ENCODE assay signal across 13 cellular contexts in the genomic region with DNA sequence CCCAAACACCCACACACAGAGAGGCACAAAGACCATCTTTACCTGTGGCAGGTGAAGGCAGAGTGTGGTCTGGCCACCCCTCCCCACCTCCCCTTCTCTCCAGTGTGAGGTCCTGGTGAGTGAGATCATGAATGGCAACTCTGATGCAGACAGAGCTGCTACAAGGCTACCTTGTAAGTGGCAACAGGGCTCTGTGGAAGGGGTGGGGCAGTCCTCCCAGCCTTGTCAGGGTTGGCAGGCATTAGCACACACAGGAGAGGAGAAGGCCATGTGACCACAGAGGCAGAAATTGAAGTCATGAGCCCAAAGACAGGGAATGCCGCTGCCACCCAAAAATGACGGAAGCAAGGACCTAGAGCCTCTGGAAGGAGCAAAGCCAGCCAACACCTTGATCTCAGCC. TPM values are rescaled to one million over a fixed set of nuclear protein-coding genes. Genes with fewer than 3 reads are reported as not detected.
A peak's percentile ranks its signal among the peaks of the same experiment; 100 is the strongest.
DNase-seq lines count a peak whose midpoint lies in the region; ATAC-seq and TF ChIP-seq lines count a peak whose summit lies in the region.
"Had no signal": no experiment of that assay in that cellular context is flagged by ENCODE, and none has a peak within 500 bp of the region (broad histone marks: within the 10 kb centered on the region; RNA-seq: fewer than 3 reads in every experiment).

No MANE protein-coding gene starts in this region.

- peak overlapping the region; percentile 68 for H3K27ac ChIP-seq in brain microvascular endothelial cell
- H3K27ac ChIP-seq in mesenchymal stem cell (ENCODE audit: low read length, poor library complexity, severe bottlenecking), result peak overlapping the region; percentile 58
- H3K27ac ChIP-seq in upper lobe of right lung, result peak overlapping the region; percentile 36
- H3K27ac ChIP-seq: 22Rv1 had no signal

- no peak overlapping the region for H3K4me2 ChIP-seq in mesenchymal stem cell (ENCODE audit: low read length, poor library complexity, severe bottlenecking)

- H4K8ac ChIP-seq in mesenchymal stem cell (ENCODE audit: low read length), result peak overlapping the region; percentile 4

- peak overlapping the region; percentile 30 for H2BK15ac ChIP-seq in mesenchymal stem cell (ENCODE audit: low read depth, poor library complexity, severe bottlenecking)

- in situ Hi-C loops in brain microvascular endothelial cell (cut with HindIII; ENCODE audit: low pct_ligation_motif_present, low sequenced_read_pairs), result no loop called here

- H2BK12ac ChIP-seq in mesenchymal stem cell (ENCODE audit: low read length in 2 of 2), result peak overlapping the region; percentile 11 to 95

- no peak overlapping the region for H2BK120ac ChIP-seq in mesenchymal stem cell (ENCODE audit: low read depth, low read length)

- H3K4me1 ChIP-seq in mesenchymal stem cell (ENCODE audit: control insufficient read depth, insufficient read depth, low read depth, low read length) (peaks cover 24% of the 10 kb centered on the region), upper lobe of right lung (peaks cover 23% of the 10 kb centered on the region)

- no peak overlapping the region for H2BK5ac ChIP-seq in mesenchymal stem cell (ENCODE audit: low read depth, low read length, poor library complexity, severe bottlenecking)

- DNase-seq in NCI-H187 (lab: John Stamatoyannopoulos, UW) (peak; percentile 40 to 51), NCI-H187 treated with DMSO at 0.1 percent for 48 hours (lab: John Stamatoyannopoulos, UW) (no peak), brain microvascular endothelial cell (no peak), mesenchymal stem cell (no peak), upper lobe of right lung (no peak), AG08396 (ENCODE audit: low spot score) (no peak), GM19238 (ENCODE audit: insufficient read length, low spot score) (no peak)
- no peak for DNase-seq in stimulated activated CD8-positive, alpha-beta memory T cell treated with anti-CD3 and anti-CD28 coated beads, Interleukin-4, amount 100 ng/mL, for 48 hours
- DNase-seq: hippocampal formation; NK-92 treated with Interleukin-12 subunit alpha and Interleukin-12 subunit beta, amount 100 ng/mL, for 24 hours; T-helper 9 cell had no signal

- H3K79me1 ChIP-seq in mesenchymal stem cell (replicated peaks; ENCODE audit: low read length, poor library complexity, severe bottlenecking), result no peaks in the 10 kb centered on the region

- H3K9ac ChIP-seq in mesenchymal stem cell (ENCODE audit: low read length), result no peak overlapping the region

- intact Hi-C loops in upper lobe of right lung (cut with DNase I), result no loop called here

- H4K91ac ChIP-seq in mesenchymal stem cell (ENCODE audit: low read length), result peak overlapping the region; percentile 81

- H3K9me3 ChIP-seq in mesenchymal stem cell (ENCODE audit: control insufficient read depth, low read length) (no peaks in the 10 kb centered on the region), upper lobe of right lung (no peaks in the 10 kb centered on the region)

- H3K36me3 ChIP-seq in brain microvascular endothelial cell (replicated peaks), result no peaks in the 10 kb centered on the region
- H3K36me3 ChIP-seq in mesenchymal stem cell (ENCODE audit: control insufficient read depth in 1 of 2, insufficient read depth in 2 of 2, low read depth in 1 of 2, low read length in 2 of 2), result no peaks in the 10 kb centered on the region
- H3K36me3 ChIP-seq in upper lobe of right lung, result no peaks in the 10 kb centered on the region

- H3K14ac ChIP-seq in mesenchymal stem cell (ENCODE audit: low read length in 2 of 2), result peak overlapping the region in 1 of 2 experiments; percentile 91

- no peak for TF ChIP-seq CTCF in brain microvascular endothelial cell (IDR thresholded peaks at IDR 0.05; ENCODE audit: low read depth, low read length, missing control alignments)
- no peak for TF ChIP-seq CTCF in upper lobe of right lung (IDR thresholded peaks at IDR 0.05)

- H3K4ac ChIP-seq in mesenchymal stem cell (ENCODE audit: low read depth in 1 of 2, low read length in 2 of 2), result peak overlapping the region; percentile 19 to 90

- ATAC-seq in upper lobe of right lung, result peak; percentile 42

- peak overlapping the region; percentile 67 for H2AK5ac ChIP-seq in mesenchymal stem cell (ENCODE audit: low read length, severe bottlenecking)

- no peak overlapping the region for H2AFZ ChIP-seq in mesenchymal stem cell (ENCODE audit: low read depth, low read length)

- H3K27me3 ChIP-seq in brain microvascular endothelial cell (replicated peaks) (no peaks in the 10 kb centered on the region), mesenchymal stem cell (ENCODE audit: control insufficient read depth in 1 of 2, insufficient read depth in 1 of 2, low read length in 2 of 2) (no peaks in the 10 kb centered on the region), upper lobe of right lung (no peaks in the 10 kb centered on the region)

- H3K23ac ChIP-seq in mesenchymal stem cell (ENCODE audit: low read length in 2 of 2), result no peak overlapping the region

- H3K18ac ChIP-seq in mesenchymal stem cell (ENCODE audit: low read depth in 1 of 2, low read length in 2 of 2), result peak overlapping the region; percentile 60 to 94

- 100% methylated on average over 2 of the region's 2 CpGs for WGBS in mesenchymal stem cell

- no peak overlapping the region for H3K4me3 ChIP-seq in brain microvascular endothelial cell (ENCODE audit: low read depth, low read length)
- H3K4me3 ChIP-seq in mesenchymal stem cell (ENCODE audit: insufficient read depth in 1 of 2, low read depth in 1 of 2, low read length in 2 of 2), result no peak overlapping the region
- no peak overlapping the region for H3K4me3 ChIP-seq in upper lobe of right lung

RNA-seq across cellular contexts. Expression of a gene that starts 30.7 kb away (rescaled TPM):
- polyA plus RNA-seq in mesenchymal stem cell (2013, experiment 1 of 2), result 0.07 TPM
- polyA plus RNA-seq in mesenchymal stem cell (2013, experiment 2 of 2), result 0.12 TPM
- total RNA-seq in upper lobe of right lung, result 729 TPM
- total RNA-seq: Daoy had no signal

Comparison
In these comparisons a context has a peak if more than half of its experiments do, and no peak if none do; other contexts are left out.
1. DNase-seq: peak in NCI-H187 (2 of 2); none in NCI-H187 treated with DMSO at 0.1 percent for 48 hours (single experiment), brain microvascular endothelial cell (single experiment), mesenchymal stem cell (single experiment), upper lobe of right lung (single experiment), stimulated activated CD8-positive, alpha-beta memory T cell treated with anti-CD3 and anti-CD28 coated beads, Interleukin-4, amount 100 ng/mL, for 48 hours (single experiment), AG08396 (single experiment) and GM19238 (single experiment).
2. Peak in every context shown above with its lines, with median percentiles within 50 percentile points of each other: H3K27ac ChIP-seq.